10 cellular contexts compared by ENCODE assay signal in the genomic region with DNA sequence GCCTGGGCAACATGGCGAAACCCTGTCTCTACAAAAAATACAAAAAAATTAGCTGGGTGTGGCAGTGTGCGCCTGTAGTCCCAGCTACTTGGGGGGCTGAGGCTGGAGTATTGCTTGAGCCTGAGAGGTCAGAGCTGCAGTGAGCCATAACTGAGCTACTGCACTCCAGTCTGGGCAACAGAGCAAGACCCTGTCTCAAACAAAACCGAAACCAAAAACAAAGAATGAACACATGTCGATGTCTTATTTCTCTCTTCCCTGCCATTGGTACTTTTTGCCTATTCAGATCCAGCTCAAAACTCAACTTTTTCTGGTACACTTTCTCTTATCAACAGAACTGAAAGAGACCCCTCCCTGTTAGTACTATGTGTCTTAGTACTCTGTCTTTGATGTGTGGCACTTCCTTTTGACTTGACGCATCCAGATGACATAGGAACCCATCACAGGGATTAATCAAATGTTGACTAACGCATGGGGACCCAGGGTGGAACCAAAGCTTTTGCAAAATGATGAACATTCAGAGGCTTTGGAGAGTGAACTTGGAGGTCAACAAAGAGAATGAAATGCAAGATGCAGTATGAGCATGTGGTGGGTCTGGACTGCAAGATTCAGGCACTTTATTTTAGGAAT. TPM values are rescaled to one million over a fixed set of nuclear protein-coding genes. Genes with fewer than 3 reads are reported as not detected.
A peak's percentile ranks its signal among the peaks of the same experiment; 100 is the strongest.
DNase-seq lines count a peak whose midpoint lies in the region; ATAC-seq, FAIRE-seq and TF ChIP-seq lines count a peak whose summit lies in the region.
"Had no signal": no experiment of that assay in that cellular context is flagged by ENCODE, and none has a peak within 500 bp of the region (broad histone marks: within the 10 kb centered on the region; RNA-seq: fewer than 3 reads in every experiment).

No MANE protein-coding gene starts in this region.

- 64 to 79% methylated on average over 6 of the region's 6 CpGs for WGBS in lung, 2 donors
- WGBS in lower leg skin, 2 donors = 79 to 90% methylated on average over 6 of the region's 6 CpGs

- no peak overlapping the region for H3K9ac ChIP-seq in colonic mucosa (ENCODE audit: low read depth in 2 of 2, low read length in 2 of 2)

- no peak for DNase-seq in CD8-positive, alpha-beta memory T cell
- DNase-seq in GM19239 (ENCODE audit: insufficient read length, low spot score) (no peak), RKO (ENCODE audit: low spot score) (peak; percentile 7), lung (ENCODE audit: low spot score) (no peak), lower leg skin (ENCODE audit: low spot score in 2 of 2) (no peak), progenitor cell of endocrine pancreas (ENCODE audit: low spot score, unreplicated experiment) (no peak), colonic mucosa (no peak), DMS53 (lab: John Stamatoyannopoulos, UW) (no peak)
- DNase-seq: dorsolateral prefrontal cortex, left lung had no signal

- H3K27me3 Mint-ChIP-seq in CD8-positive, alpha-beta memory T cell = peaks cover 39 to 49% of the 10 kb centered on the region in 2 donors
- H3K27me3 Mint-ChIP-seq in progenitor cell of endocrine pancreas = peaks cover 57% of the 10 kb centered on the region

- peaks cover 12 to 28% (median 23%) of the 10 kb centered on the region in 3 donors for H3K4me1 Mint-ChIP-seq in CD8-positive, alpha-beta memory T cell
- H3K4me1 Mint-ChIP-seq in progenitor cell of endocrine pancreas (ENCODE audit: low read depth) = peaks cover 3% of the 10 kb centered on the region

- no peaks in the 10 kb centered on the region for H3K9me3 ChIP-seq in CD8-positive, alpha-beta memory T cell (ENCODE audit: low read length)
- H3K9me3 ChIP-seq in lung (ENCODE audit: control insufficient read depth in 2 of 2, insufficient read depth in 1 of 2, low read length in 1 of 2) (no peaks in the 10 kb centered on the region), colonic mucosa (no peaks in the 10 kb centered on the region)
- H3K9me3 ChIP-seq: left lung had no signal

- peaks cover 0 to 3% (median 0%) of the 10 kb centered on the region in 3 donors for H3K36me3 Mint-ChIP-seq in CD8-positive, alpha-beta memory T cell
- H3K36me3 Mint-ChIP-seq in progenitor cell of endocrine pancreas (ENCODE audit: insufficient read depth) = no peaks in the 10 kb centered on the region

- TF ChIP-seq POLR2A in lower leg skin (IDR thresholded peaks at IDR 0.05) = no peak

- H3K27ac ChIP-seq in CD8-positive, alpha-beta memory T cell (ENCODE audit: low read depth, low read length) = no peak overlapping the region
- peak overlapping the region; percentile 41 to 62 for H3K27ac ChIP-seq in lung (ENCODE audit: low read depth in 1 of 2, low read length in 1 of 2)
- no peak overlapping the region for H3K27ac ChIP-seq in colonic mucosa

- POLR2A ChIA-PET in CD8-positive, alpha-beta memory T cell (lab: Charles Lee) = no interaction called here

- no peaks in the 10 kb centered on the region for H3K36me3 ChIP-seq in CD8-positive, alpha-beta memory T cell (ENCODE audit: insufficient read depth, low read length)
- no peaks in the 10 kb centered on the region for H3K36me3 ChIP-seq in lung (ENCODE audit: control insufficient read depth in 2 of 2, insufficient read depth in 2 of 2, low read length in 2 of 2)
- no peaks in the 10 kb centered on the region for H3K36me3 ChIP-seq in colonic mucosa
- H3K36me3 ChIP-seq: left lung had no signal

- H3K4me1 ChIP-seq in CD8-positive, alpha-beta memory T cell (ENCODE audit: insufficient read depth, low read length) = peaks cover 8% of the 10 kb centered on the region
- peaks cover 3 to 11% of the 10 kb centered on the region in 2 donors for H3K4me1 ChIP-seq in lung (ENCODE audit: control insufficient read depth in 2 of 2, insufficient read depth in 2 of 2, low read length in 2 of 2)
- no peaks in the 10 kb centered on the region for H3K4me1 ChIP-seq in colonic mucosa

- H3K9me3 Mint-ChIP-seq in CD8-positive, alpha-beta memory T cell = no peaks in the 10 kb centered on the region
- no peaks in the 10 kb centered on the region for H3K9me3 Mint-ChIP-seq in progenitor cell of endocrine pancreas (ENCODE audit: low read depth)

- intact Hi-C loops in lower leg skin (cut with DNase I; ENCODE audit: low total_unique reads) = no loop called here
- intact Hi-C loops in colonic mucosa (cut with DNase I) = no loop called here

- peak overlapping the region; percentile 16 to 77 (median 38) for H3K4me3 Mint-ChIP-seq in CD8-positive, alpha-beta memory T cell
- no peak overlapping the region for H3K4me3 Mint-ChIP-seq in progenitor cell of endocrine pancreas (ENCODE audit: low read depth)

- TF ChIP-seq CTCF in lung (IDR thresholded peaks at IDR 0.05; ENCODE audit: control extremely low read depth, extremely low read depth) (no peak), lower leg skin (IDR thresholded peaks at IDR 0.05) (no peak), progenitor cell of endocrine pancreas (IDR thresholded peaks at IDR 0.05; ENCODE audit: unreplicated experiment) (no peak), colonic mucosa (IDR thresholded peaks at IDR 0.05) (no peak)

- H3K4me3 ChIP-seq in CD8-positive, alpha-beta memory T cell (ENCODE audit: low read length) = no peak overlapping the region
- H3K4me3 ChIP-seq in lung = no peak overlapping the region
- H3K4me3 ChIP-seq in lower leg skin (ENCODE audit: low read depth, poor library complexity, severe bottlenecking) = no peak overlapping the region
- no peak overlapping the region for H3K4me3 ChIP-seq in colonic mucosa
- H3K4me3 ChIP-seq: dorsolateral prefrontal cortex, left lung had no signal

- FAIRE-seq in GM19239 (lab: Jason Lieb, UNC) = peak; percentile 18

- CTCF ChIA-PET in CD8-positive, alpha-beta memory T cell (lab: Charles Lee) = interaction anchor here (1.4 kb wide), 1 partner anchor 39 kb away, joined by 4 read pairs; no protein-coding TSS in a partner anchor

- peak overlapping the region in 3 of 8 donors; percentile 13 to 74 (median 72) for H3K27ac Mint-ChIP-seq in CD8-positive, alpha-beta memory T cell
- H3K27ac Mint-ChIP-seq in progenitor cell of endocrine pancreas = no peak overlapping the region

- ATAC-seq in lung (ENCODE audit: insufficient read depth, low FRiP score) = no peak

- H3K27me3 ChIP-seq in CD8-positive, alpha-beta memory T cell (ENCODE audit: insufficient read depth, low read length, poor library complexity, severe bottlenecking) = no peaks in the 10 kb centered on the region
- no peaks in the 10 kb centered on the region for H3K27me3 ChIP-seq in lung (ENCODE audit: control insufficient read depth, insufficient read depth)
- no peaks in the 10 kb centered on the region for H3K27me3 ChIP-seq in colonic mucosa
- H3K27me3 ChIP-seq: dorsolateral prefrontal cortex, left lung had no signal

RNA-seq across cellular contexts. Expression of a gene that starts 44.8 kb away (rescaled TPM):
- 1 to 10 TPM; 1.1 to 1.3 TPM for total RNA-seq in CD8-positive, alpha-beta memory T cell
- polyA plus RNA-seq in CD8-positive, alpha-beta memory T cell = 0.03 TPM
- 100 to 1,000 TPM in 1 of 2 donors, 10 to 100 TPM in 1; 27.9 to 110 TPM for total RNA-seq in lung
- 10 to 100 TPM in 1 of 2 donors, 1 to 10 TPM in 1; 9.4 to 21.2 TPM for polyA plus RNA-seq in lung
- 10 to 100 TPM; 14.7 to 29.9 (median 16.0) TPM for total RNA-seq in lower leg skin
- 10.6 and 19.3 TPM in 2 replicates for total RNA-seq in progenitor cell of endocrine pancreas
- total RNA-seq in colonic mucosa = 10 to 100 TPM in 1 of 2 donors, 1 to 10 TPM in 1; 3.9 to 38.8 TPM

Comparison
In these comparisons a context has a peak if more than half of its experiments do, and no peak if none do; other contexts are left out.
1. H3K27ac ChIP-seq: peak in lung (2 of 2); none in CD8-positive, alpha-beta memory T cell (single experiment) and colonic mucosa (single experiment).